12 cellular contexts compared by ENCODE assay signal in the genomic region with DNA sequence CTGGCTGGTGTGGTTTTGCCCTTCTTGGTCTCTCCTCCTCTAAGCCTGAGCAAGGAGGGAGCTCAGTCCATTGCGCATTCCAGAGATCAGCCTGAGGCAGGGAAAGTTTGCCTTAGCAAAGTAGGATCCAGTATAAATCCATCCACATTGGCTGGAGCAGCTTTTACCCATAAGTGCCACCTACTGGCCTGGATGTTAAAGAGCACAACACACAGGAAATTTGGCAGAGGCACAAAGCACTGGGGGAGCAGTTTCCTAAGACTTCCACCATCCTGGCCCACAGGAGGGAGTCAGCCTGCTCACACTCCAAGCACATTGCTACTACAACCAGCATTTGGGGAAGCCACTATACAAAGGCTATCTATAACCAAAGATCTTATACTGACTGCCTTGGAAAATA.
A peak's percentile ranks its signal among the peaks of the same experiment; 100 is the strongest.
DNase-seq lines count a peak whose midpoint lies in the region; TF ChIP-seq lines count a peak whose summit lies in the region.
"Had no signal": no experiment of that assay in that cellular context is flagged by ENCODE, and none has a peak within 500 bp of the region (broad histone marks: within the 10 kb centered on the region; RNA-seq: fewer than 3 reads in every experiment).

No MANE protein-coding gene starts in this region.

- H2BK120ac ChIP-seq in neuronal stem cell (ENCODE audit: low read depth, low read length), result no peak overlapping the region

- no peak overlapping the region for H2BK12ac ChIP-seq in neuronal stem cell (ENCODE audit: low read length)

- no peak overlapping the region for H4K91ac ChIP-seq in neuronal stem cell (ENCODE audit: low read depth, low read length, poor library complexity)

- no peak overlapping the region for H3K4me2 ChIP-seq in neuronal stem cell (ENCODE audit: insufficient read depth, low read length, poor library complexity, severe bottlenecking)

- H3K4ac ChIP-seq in neuronal stem cell (ENCODE audit: low read length), result no peak overlapping the region

- H2AK5ac ChIP-seq in neuronal stem cell (ENCODE audit: low read depth, low read length), result no peak overlapping the region

- no peak overlapping the region for H3K4me3 ChIP-seq in neuronal stem cell (ENCODE audit: low read length in 2 of 2)
- H3K4me3 ChIP-seq in left ventricle myocardium inferior, result no peak overlapping the region
- H3K4me3 ChIP-seq: body of pancreas had no signal

- no peak overlapping the region for H2BK5ac ChIP-seq in neuronal stem cell (ENCODE audit: low read length)

- no peak overlapping the region for H3K14ac ChIP-seq in neuronal stem cell (ENCODE audit: low read length)

- H3K9me3 ChIP-seq in neuronal stem cell (replicated peaks in 1 of 2; ENCODE audit: control insufficient read depth in 2 of 2, insufficient read depth in 1 of 2, low read depth in 1 of 2, low read length in 2 of 2) (no peaks in the 10 kb centered on the region), left ventricle myocardium inferior (replicated peaks) (peaks cover 12% of the 10 kb centered on the region)
- H3K9me3 ChIP-seq: body of pancreas had no signal

- H3K79me1 ChIP-seq in neuronal stem cell (ENCODE audit: low read depth, low read length), result no peaks in the 10 kb centered on the region

- H3K18ac ChIP-seq in neuronal stem cell (ENCODE audit: low read length), result peak overlapping the region; percentile 35

- no peaks in the 10 kb centered on the region for H3K4me1 ChIP-seq in neuronal stem cell (ENCODE audit: control insufficient read depth in 2 of 2, insufficient read depth in 1 of 2, low read depth in 1 of 2, low read length in 2 of 2)
- no peaks in the 10 kb centered on the region for H3K4me1 ChIP-seq in left ventricle myocardium inferior
- H3K4me1 ChIP-seq: body of pancreas had no signal

- H2BK15ac ChIP-seq in neuronal stem cell (ENCODE audit: low read length), result no peak overlapping the region

- H3K27me3 ChIP-seq in neuronal stem cell (ENCODE audit: control insufficient read depth in 3 of 3, insufficient read depth in 3 of 3, low read depth in 1 of 3, low read length in 3 of 3), result no peaks in the 10 kb centered on the region
- H3K27me3 ChIP-seq in left ventricle myocardium inferior (ENCODE audit: low read depth), result no peaks in the 10 kb centered on the region
- H3K27me3 ChIP-seq: body of pancreas had no signal

- no peak for TF ChIP-seq CTCF in left ventricle myocardium inferior (IDR thresholded peaks at IDR 0.05; ENCODE audit: borderline replicate concordance)

- peak overlapping the region; percentile 6 for H2AFZ ChIP-seq in neuronal stem cell (ENCODE audit: low read length)

- H4K8ac ChIP-seq in neuronal stem cell (ENCODE audit: low read depth, low read length), result no peak overlapping the region

- H3K9ac ChIP-seq in neuronal stem cell (ENCODE audit: low read depth, low read length, poor library complexity), result no peak overlapping the region

- H3K36me3 ChIP-seq in neuronal stem cell (replicated peaks in 1 of 2; ENCODE audit: control insufficient read depth in 2 of 2, insufficient read depth in 2 of 2, low read length in 2 of 2) (no peaks in the 10 kb centered on the region), left ventricle myocardium inferior (no peaks in the 10 kb centered on the region)

- WGBS in neuronal stem cell (ENCODE audit: extremely low coverage in 2 of 2, insufficient read length in 2 of 2, insufficient replicate concordance in 1 of 2), 2 donors, result no CpG with 5 or more reads among the region's 1 CpG

- intact Hi-C loops in left ventricle myocardium inferior (cut with micrococcal nuclease), result no loop called here

- no peak overlapping the region for H3K27ac ChIP-seq in neuronal stem cell (replicated peaks; ENCODE audit: low read length)
- no peak overlapping the region for H3K27ac ChIP-seq in left ventricle myocardium inferior (replicated peaks)
- H3K27ac ChIP-seq: body of pancreas had no signal

- DNase-seq in NCI-H1694 (lab: John Stamatoyannopoulos, UW) (peak; percentile 4), NCI-H1694 treated with DMSO at 0.1 percent for 48 hours (lab: John Stamatoyannopoulos, UW) (no peak), M059J (ENCODE audit: low read depth) (peak; percentile 8), cerebellar cortex (ENCODE audit: low spot score) (peak; percentile 15), neuronal stem cell (ENCODE audit: low spot score) (no peak), left ventricle myocardium inferior (no peak), NOMO-1 treated with dmso at 0.1 percent for 144 hours (lab: John Stamatoyannopoulos, UW; ENCODE audit: unreplicated experiment) (no peak)
- no peak for DNase-seq in activated CD4-positive, alpha-beta T cell treated with anti-CD3 and anti-CD28 coated beads, Interleukin-2, amount 50 U/mL, for 48 hours
- DNase-seq: activated CD4-positive, alpha-beta T cell treated with anti-CD3 and anti-CD28 coated beads for 48 hours; body of pancreas; NCI-H345; retina had no signal

- no peak overlapping the region for H3K23ac ChIP-seq in neuronal stem cell (ENCODE audit: low read depth, low read length, poor library complexity)

Comparison
In these comparisons a context has a peak if more than half of its experiments do, and no peak if none do; other contexts are left out.
1. DNase-seq: peak in NCI-H1694 (single experiment), M059J (single experiment) and cerebellar cortex (single experiment); none in NCI-H1694 treated with DMSO at 0.1 percent for 48 hours (single experiment), neuronal stem cell (single experiment), activated CD4-positive, alpha-beta T cell treated with anti-CD3 and anti-CD28 coated beads, Interleukin-2, amount 50 U/mL, for 48 hours (0 of 2), left ventricle myocardium inferior (single experiment) and NOMO-1 treated with dmso at 0.1 percent for 144 hours (single experiment).